In genomic region chr9:122213102-122213588, GRCh38 we compare ENCODE assay signal across 7 cellular contexts. TPM values are rescaled to one million over a fixed set of nuclear protein-coding genes. Genes with fewer than 3 reads are reported as not detected.
DNase-seq lines count a peak whose midpoint lies in the region; ATAC-seq and TF ChIP-seq lines count a peak whose summit lies in the region.
"Had no signal": no experiment of that assay in that cellular context is flagged by ENCODE, and none has a peak within 500 bp of the region (broad histone marks: within the 10 kb centered on the region; RNA-seq: fewer than 3 reads in every experiment).

No MANE protein-coding gene starts in this region.

- H3K9me3 ChIP-seq in CD4-positive, alpha-beta memory T cell (ENCODE audit: control insufficient read depth in 1 of 2, low read length in 2 of 2): no peaks in the 10 kb centered on the region
- peaks cover 3% of the 10 kb centered on the region for H3K9me3 ChIP-seq in WERI-Rb-1 (ENCODE audit: severe bottlenecking)
- H3K9me3 ChIP-seq: SJSA1 had no signal

- H3K4me2 ChIP-seq in mesendoderm (ENCODE audit: low read length): no peak overlapping the region

- H3K4ac ChIP-seq in mesendoderm (ENCODE audit: low read depth, low read length): no peak overlapping the region

- no peaks in the 10 kb centered on the region for H3K79me2 ChIP-seq in mesendoderm (ENCODE audit: control insufficient read depth, insufficient read depth, low read length)

- H3K4me1 ChIP-seq in CD4-positive, alpha-beta memory T cell (ENCODE audit: insufficient read depth, low read length): peaks cover 9% of the 10 kb centered on the region
- no peaks in the 10 kb centered on the region for H3K4me1 ChIP-seq in mesendoderm (ENCODE audit: control insufficient read depth, low read depth, low read length)
- H3K4me1 ChIP-seq: SJSA1 had no signal

- intact Hi-C loops in CD4-positive, alpha-beta memory T cell (cut with micrococcal nuclease): no loop called here

- no peak overlapping the region for H4K5ac ChIP-seq in mesendoderm (ENCODE audit: low read length)

- no peak overlapping the region for H3K18ac ChIP-seq in mesendoderm (ENCODE audit: low read length)

- peak overlapping the region; percentile 18 for H3K23ac ChIP-seq in mesendoderm (ENCODE audit: low read length)

- peaks cover 41 to 60% of the 10 kb centered on the region in 2 donors for H3K27me3 Mint-ChIP-seq in CD4-positive, alpha-beta memory T cell

- TF ChIP-seq CTCF in WERI-Rb-1 (IDR thresholded peaks at IDR 0.05; ENCODE audit: low read depth, low read length): no peak

- no peak overlapping the region for H4K8ac ChIP-seq in mesendoderm (ENCODE audit: low read depth, low read length)

- no peak overlapping the region for H2BK5ac ChIP-seq in mesendoderm (ENCODE audit: low read length)

- peaks cover 7 to 20% (median 14%) of the 10 kb centered on the region in 4 donors for H3K4me1 Mint-ChIP-seq in CD4-positive, alpha-beta memory T cell

- CTCF ChIA-PET in CD4-positive, alpha-beta memory T cell (lab: Charles Lee; ENCODE audit: partially characterized antibody): no interaction called here

- no peak overlapping the region for H2BK120ac ChIP-seq in mesendoderm (ENCODE audit: low read depth, low read length)

- H3K27ac ChIP-seq in CD4-positive, alpha-beta memory T cell (ENCODE audit: low read depth, low read length): no peak overlapping the region
- H3K27ac ChIP-seq in WERI-Rb-1: no peak overlapping the region
- no peak overlapping the region for H3K27ac ChIP-seq in mesendoderm (ENCODE audit: low read depth, low read length)
- H3K27ac ChIP-seq: SJSA1 had no signal

- peaks cover 0 to 2% (median 0%) of the 10 kb centered on the region in 8 donors for H3K9me3 Mint-ChIP-seq in CD4-positive, alpha-beta memory T cell

- H3K36me3 Mint-ChIP-seq in CD4-positive, alpha-beta memory T cell: no peaks in the 10 kb centered on the region

- H3K56ac ChIP-seq in mesendoderm (ENCODE audit: low read length): no peak overlapping the region

- no peak for ATAC-seq in left lobe of liver
- no peak for ATAC-seq in GM21528 (IDR thresholded peaks at IDR 0.05; ENCODE audit: low FRiP score, unreplicated experiment)

- H3K4me3 ChIP-seq in CD4-positive, alpha-beta memory T cell (ENCODE audit: low read length in 2 of 2): peak overlapping the region in 1 of 2 donors; percentile 35
- peak overlapping the region; percentile 44 for H3K4me3 ChIP-seq in WERI-Rb-1 (ENCODE audit: low read depth, low read length)
- H3K4me3 ChIP-seq in mesendoderm (ENCODE audit: low read length): no peak overlapping the region

- DNase-seq in CD4-positive, alpha-beta memory T cell: no peak
- DNase-seq in WERI-Rb-1 (no peak), mesendoderm (no peak), NCI-H748 treated with DMSO at 0.1 percent for 48 hours (lab: John Stamatoyannopoulos, UW) (no peak), left lobe of liver (ENCODE audit: low spot score) (no peak)

- H2BK15ac ChIP-seq in mesendoderm (replicated peaks; ENCODE audit: low read depth): no peak overlapping the region

- no CpG with 5 or more reads among the region's 20 CpGs for WGBS in mesendoderm (ENCODE audit: extremely low coverage, insufficient coverage, low lambda C conversion rate)

- POLR2A ChIA-PET in CD4-positive, alpha-beta memory T cell (lab: Charles Lee; ENCODE audit: partially characterized antibody): no interaction called here

- no peak overlapping the region for H3K9ac ChIP-seq in mesendoderm (ENCODE audit: low read length)

- H3K4me3 Mint-ChIP-seq in CD4-positive, alpha-beta memory T cell: peak overlapping the region; percentile 42 to 77 (median 66)

- H3K79me1 ChIP-seq in mesendoderm (ENCODE audit: low read length): no peaks in the 10 kb centered on the region

- no peaks in the 10 kb centered on the region for H3K36me3 ChIP-seq in CD4-positive, alpha-beta memory T cell (ENCODE audit: insufficient read depth, low read length)
- no peaks in the 10 kb centered on the region for H3K36me3 ChIP-seq in WERI-Rb-1
- H3K36me3 ChIP-seq in mesendoderm (ENCODE audit: control insufficient read depth, insufficient read depth, low read length): no peaks in the 10 kb centered on the region
- H3K36me3 ChIP-seq: SJSA1 had no signal

- H2AK5ac ChIP-seq in mesendoderm (ENCODE audit: low read length): no peak overlapping the region

- H3K27ac Mint-ChIP-seq in CD4-positive, alpha-beta memory T cell: no peak overlapping the region

- H3K27me3 ChIP-seq in CD4-positive, alpha-beta memory T cell (ENCODE audit: insufficient read depth, low read length): peaks cover 15% of the 10 kb centered on the region
- peaks cover 71% of the 10 kb centered on the region for H3K27me3 ChIP-seq in WERI-Rb-1 (ENCODE audit: insufficient read depth, low read depth, severe bottlenecking)
- peaks cover 49% of the 10 kb centered on the region for H3K27me3 ChIP-seq in mesendoderm (ENCODE audit: insufficient read depth, low read length, poor library complexity)
- H3K27me3 ChIP-seq: SJSA1 had no signal

RNA-seq across cellular contexts. Expression of gene LHX6, which starts 15.6 kb away (rescaled TPM):
- not detected for total RNA-seq in CD4-positive, alpha-beta memory T cell
- polyA plus RNA-seq in CD4-positive, alpha-beta memory T cell: not detected
- polyA plus RNA-seq in mesendoderm (2013, experiment 1 of 2): 0.55 TPM
- polyA plus RNA-seq in mesendoderm (2013, experiment 2 of 2): 0.88 TPM
- total RNA-seq in left lobe of liver: 0.20 TPM

RNA-seq across cellular contexts. Expression of gene RBM18, which starts 51.5 kb away (rescaled TPM):
- total RNA-seq in CD4-positive, alpha-beta memory T cell: 10 to 100 TPM; 21.3 to 21.4 TPM
- 10 to 100 TPM; 15.4 to 23.8 TPM for polyA plus RNA-seq in CD4-positive, alpha-beta memory T cell
- 12.4 TPM for polyA plus RNA-seq in mesendoderm (2013, experiment 1 of 2)
- 12.2 TPM for polyA plus RNA-seq in mesendoderm (2013, experiment 2 of 2)
- total RNA-seq in left lobe of liver: 7.5 TPM

RNA-seq across cellular contexts. Expression of gene MRRF, which starts 51.5 kb away (rescaled TPM):
- total RNA-seq in CD4-positive, alpha-beta memory T cell: 10 to 100 TPM; 26.8 to 27.3 TPM
- polyA plus RNA-seq in CD4-positive, alpha-beta memory T cell: 10 to 100 TPM; 15.6 to 18.1 TPM
- polyA plus RNA-seq in mesendoderm (2013, experiment 1 of 2): 40.9 TPM
- polyA plus RNA-seq in mesendoderm (2013, experiment 2 of 2): 41.5 TPM
- total RNA-seq in left lobe of liver: 16.3 TPM

RNA-seq across cellular contexts. Expression of gene MORN5, which starts 53.4 kb away (rescaled TPM):
- not detected for total RNA-seq in CD4-positive, alpha-beta memory T cell
- not detected for polyA plus RNA-seq in CD4-positive, alpha-beta memory T cell
- not detected for polyA plus RNA-seq in mesendoderm (2013, experiment 1 of 2)
- polyA plus RNA-seq in mesendoderm (2013, experiment 2 of 2): not detected
- total RNA-seq in left lobe of liver: not detected
- total RNA-seq: SJSA1 had no signal

RNA-seq across cellular contexts. Expression of gene NDUFA8, which starts 53.6 kb away (rescaled TPM):
- 10 to 100 TPM; 17.6 to 20.4 TPM for total RNA-seq in CD4-positive, alpha-beta memory T cell
- polyA plus RNA-seq in CD4-positive, alpha-beta memory T cell: 10 to 100 TPM; 69.6 to 74.3 TPM
- polyA plus RNA-seq in mesendoderm (2013, experiment 1 of 2): 69.6 TPM
- 69.6 TPM for polyA plus RNA-seq in mesendoderm (2013, experiment 2 of 2)
- total RNA-seq in left lobe of liver: 27.6 TPM
